In genomic region chr6:155397172-155397705, GRCh38 we compare ENCODE assay signal across 1 cellular context.
TF ChIP-seq lines count a peak whose summit lies in the region.

No MANE protein-coding gene starts in this region.

TF ChIP-seq in HepG2, 621 proteins besides CTCF, POLR2A, EP300 and RAD21 (continued from another document):
- TF ChIP-seq, protein P1, sequence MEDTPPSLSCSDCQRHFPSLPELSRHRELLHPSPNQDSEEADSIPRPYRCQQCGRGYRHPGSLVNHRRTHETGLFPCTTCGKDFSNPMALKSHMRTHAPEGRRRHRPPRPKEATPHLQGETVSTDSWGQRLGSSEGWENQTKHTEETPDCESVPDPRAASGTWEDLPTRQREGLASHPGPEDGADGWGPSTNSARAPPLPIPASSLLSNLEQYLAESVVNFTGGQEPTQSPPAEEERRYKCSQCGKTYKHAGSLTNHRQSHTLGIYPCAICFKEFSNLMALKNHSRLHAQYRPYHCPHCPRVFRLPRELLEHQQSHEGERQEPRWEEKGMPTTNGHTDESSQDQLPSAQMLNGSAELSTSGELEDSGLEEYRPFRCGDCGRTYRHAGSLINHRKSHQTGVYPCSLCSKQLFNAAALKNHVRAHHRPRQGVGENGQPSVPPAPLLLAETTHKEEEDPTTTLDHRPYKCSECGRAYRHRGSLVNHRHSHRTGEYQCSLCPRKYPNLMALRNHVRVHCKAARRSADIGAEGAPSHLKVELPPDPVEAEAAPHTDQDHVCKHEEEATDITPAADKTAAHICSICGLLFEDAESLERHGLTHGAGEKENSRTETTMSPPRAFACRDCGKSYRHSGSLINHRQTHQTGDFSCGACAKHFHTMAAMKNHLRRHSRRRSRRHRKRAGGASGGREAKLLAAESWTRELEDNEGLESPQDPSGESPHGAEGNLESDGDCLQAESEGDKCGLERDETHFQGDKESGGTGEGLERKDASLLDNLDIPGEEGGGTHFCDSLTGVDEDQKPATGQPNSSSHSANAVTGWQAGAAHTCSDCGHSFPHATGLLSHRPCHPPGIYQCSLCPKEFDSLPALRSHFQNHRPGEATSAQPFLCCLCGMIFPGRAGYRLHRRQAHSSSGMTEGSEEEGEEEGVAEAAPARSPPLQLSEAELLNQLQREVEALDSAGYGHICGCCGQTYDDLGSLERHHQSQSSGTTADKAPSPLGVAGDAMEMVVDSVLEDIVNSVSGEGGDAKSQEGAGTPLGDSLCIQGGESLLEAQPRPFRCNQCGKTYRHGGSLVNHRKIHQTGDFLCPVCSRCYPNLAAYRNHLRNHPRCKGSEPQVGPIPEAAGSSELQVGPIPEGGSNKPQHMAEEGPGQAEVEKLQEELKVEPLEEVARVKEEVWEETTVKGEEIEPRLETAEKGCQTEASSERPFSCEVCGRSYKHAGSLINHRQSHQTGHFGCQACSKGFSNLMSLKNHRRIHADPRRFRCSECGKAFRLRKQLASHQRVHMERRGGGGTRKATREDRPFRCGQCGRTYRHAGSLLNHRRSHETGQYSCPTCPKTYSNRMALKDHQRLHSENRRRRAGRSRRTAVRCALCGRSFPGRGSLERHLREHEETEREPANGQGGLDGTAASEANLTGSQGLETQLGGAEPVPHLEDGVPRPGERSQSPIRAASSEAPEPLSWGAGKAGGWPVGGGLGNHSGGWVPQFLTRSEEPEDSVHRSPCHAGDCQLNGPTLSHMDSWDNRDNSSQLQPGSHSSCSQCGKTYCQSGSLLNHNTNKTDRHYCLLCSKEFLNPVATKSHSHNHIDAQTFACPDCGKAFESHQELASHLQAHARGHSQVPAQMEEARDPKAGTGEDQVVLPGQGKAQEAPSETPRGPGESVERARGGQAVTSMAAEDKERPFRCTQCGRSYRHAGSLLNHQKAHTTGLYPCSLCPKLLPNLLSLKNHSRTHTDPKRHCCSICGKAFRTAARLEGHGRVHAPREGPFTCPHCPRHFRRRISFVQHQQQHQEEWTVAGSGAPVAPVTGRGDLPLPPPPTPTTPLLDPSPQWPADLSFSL (CRISPR knock-in tag; IDR thresholded peaks at IDR 0.05), result no peak
- TF ChIP-seq SYNCRIP (IDR thresholded peaks at IDR 0.05; ENCODE audit: insufficient read depth, low read depth, low read length) (no peak), ZNF772 (CRISPR knock-in tag; IDR thresholded peaks at IDR 0.05) (no peak), GABPA (IDR thresholded peaks at IDR 0.05; ENCODE audit: low read depth, low read length) (no peak), GABPA (CRISPR knock-in tag; IDR thresholded peaks at IDR 0.05; ENCODE audit: low read depth) (no peak), CBX5 (CRISPR knock-in tag; IDR thresholded peaks at IDR 0.05; ENCODE audit: borderline replicate concordance) (no peak; the same call in 1 of the 2 replicates), ZBTB33 (CRISPR knock-in tag; IDR thresholded peaks at IDR 0.05) (no peak), ZFP36L2 (CRISPR knock-in tag; IDR thresholded peaks at IDR 0.05) (no peak), SIX1 (CRISPR knock-in tag; IDR thresholded peaks at IDR 0.05; ENCODE audit: borderline replicate concordance) (no peak), GATAD1 (CRISPR knock-in tag; IDR thresholded peaks at IDR 0.05) (no peak; the same call in 1 of the 2 replicates), POGZ (CRISPR knock-in tag; IDR thresholded peaks at IDR 0.05) (0 out of 2 replicates have a peak, but pooled peaks have one; percentile 53), ZNF777 (CRISPR knock-in tag; IDR thresholded peaks at IDR 0.05) (no peak), ARID2 (CRISPR knock-in tag; IDR thresholded peaks at IDR 0.05; ENCODE audit: borderline replicate concordance) (no peak), REL (CRISPR knock-in tag; conservative IDR thresholded peaks at IDR 0.05) (no peak), HOXA3 (CRISPR knock-in tag; IDR thresholded peaks at IDR 0.05) (no peak; the same call in 1 of the 2 replicates), ZNF839 (CRISPR knock-in tag; IDR thresholded peaks at IDR 0.05; ENCODE audit: borderline replicate concordance) (no peak), TEAD2 (CRISPR knock-in tag; IDR thresholded peaks at IDR 0.05) (no peak), KAT8 (CRISPR knock-in tag; IDR thresholded peaks at IDR 0.05) (0 out of 2 replicates have a peak, but pooled peaks have one; percentile 12), TRIM24 (CRISPR knock-in tag; IDR thresholded peaks at IDR 0.05) (peak; percentile 15; the same call in 1 of the 2 replicates), HNRNPK (IDR thresholded peaks at IDR 0.05; ENCODE audit: low read depth, low read length, poor library complexity, severe bottlenecking) (no peak), CEBPB (IDR thresholded peaks at IDR 0.05; ENCODE audit: borderline replicate concordance, low read depth, low read length) (peak; percentile 41; the same call in 1 of the 2 replicates), ZBTB7B (CRISPR knock-in tag; IDR thresholded peaks at IDR 0.05) (no peak), RXRB (CRISPR knock-in tag; IDR thresholded peaks at IDR 0.05; ENCODE audit: borderline replicate concordance) (peak; percentile 21; the same call in 1 of the 2 replicates), THAP11 (CRISPR knock-in tag; IDR thresholded peaks at IDR 0.05) (no peak), ZNF430 (CRISPR knock-in tag; IDR thresholded peaks at IDR 0.05) (0 out of 2 replicates have a peak, but pooled peaks have one; percentile 28), DZIP1 (CRISPR knock-in tag; IDR thresholded peaks at IDR 0.05) (no peak), KAT2B (IDR thresholded peaks at IDR 0.05; ENCODE audit: borderline replicate concordance, low read depth, low read length) (no peak), ISL2 (CRISPR knock-in tag; IDR thresholded peaks at IDR 0.05) (no peak), PAWR (CRISPR knock-in tag; IDR thresholded peaks at IDR 0.05; ENCODE audit: borderline replicate concordance) (no peak), ZNF780A (CRISPR knock-in tag; IDR thresholded peaks at IDR 0.05) (no peak), SUZ12 (IDR thresholded peaks at IDR 0.05; ENCODE audit: low read depth, low read length) (no peak), NR2F1 (CRISPR knock-in tag; IDR thresholded peaks at IDR 0.05) (peak in 1 of 2 experiments; percentile 49; a peak in 1 of 4 replicates)
- TF ChIP-seq, protein P2, sequence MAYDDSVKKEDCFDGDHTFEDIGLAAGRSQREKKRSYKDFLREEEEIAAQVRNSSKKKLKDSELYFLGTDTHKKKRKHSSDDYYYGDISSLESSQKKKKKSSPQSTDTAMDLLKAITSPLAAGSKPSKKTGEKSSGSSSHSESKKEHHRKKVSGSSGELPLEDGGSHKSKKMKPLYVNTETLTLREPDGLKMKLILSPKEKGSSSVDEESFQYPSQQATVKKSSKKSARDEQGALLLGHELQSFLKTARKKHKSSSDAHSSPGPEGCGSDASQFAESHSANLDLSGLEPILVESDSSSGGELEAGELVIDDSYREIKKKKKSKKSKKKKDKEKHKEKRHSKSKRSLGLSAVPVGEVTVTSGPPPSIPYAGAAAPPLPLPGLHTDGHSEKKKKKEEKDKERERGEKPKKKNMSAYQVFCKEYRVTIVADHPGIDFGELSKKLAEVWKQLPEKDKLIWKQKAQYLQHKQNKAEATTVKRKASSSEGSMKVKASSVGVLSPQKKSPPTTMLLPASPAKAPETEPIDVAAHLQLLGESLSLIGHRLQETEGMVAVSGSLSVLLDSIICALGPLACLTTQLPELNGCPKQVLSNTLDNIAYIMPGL (CRISPR knock-in tag; IDR thresholded peaks at IDR 0.05; ENCODE audit: borderline replicate concordance in 1 of 2, low read depth in 1 of 2), result no peak
- TF ChIP-seq, protein P3, sequence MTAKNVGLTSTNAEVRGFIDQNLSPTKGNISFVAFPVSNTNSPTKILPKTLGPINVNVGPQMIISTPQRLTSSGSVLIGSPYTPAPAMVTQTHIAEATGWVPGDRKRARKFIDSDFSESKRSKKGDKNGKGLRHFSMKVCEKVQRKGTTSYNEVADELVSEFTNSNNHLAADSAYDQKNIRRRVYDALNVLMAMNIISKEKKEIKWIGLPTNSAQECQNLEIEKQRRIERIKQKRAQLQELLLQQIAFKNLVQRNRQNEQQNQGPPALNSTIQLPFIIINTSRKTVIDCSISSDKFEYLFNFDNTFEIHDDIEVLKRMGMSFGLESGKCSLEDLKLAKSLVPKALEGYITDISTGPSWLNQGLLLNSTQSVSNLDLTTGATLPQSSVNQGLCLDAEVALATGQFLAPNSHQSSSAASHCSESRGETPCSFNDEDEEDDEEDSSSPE (CRISPR knock-in tag; IDR thresholded peaks at IDR 0.05), result no peak
